In genomic region chr11:66958956-66959274, GRCh38 we compare ENCODE assay signal across 1 cellular context.
TF ChIP-seq lines count a peak whose summit lies in the region.

No MANE protein-coding gene starts in this region.

TF ChIP-seq in GM12878, 131 proteins besides CTCF, POLR2A, EP300 and RAD21 (continued from another document):
- TF ChIP-seq E2F4 (IDR thresholded peaks at IDR 0.05; ENCODE audit: low read depth, low read length) (no peak), POLR2AphosphoS5 (IDR thresholded peaks at IDR 0.05; ENCODE audit: low read length) (no peak), SUPT20H (IDR thresholded peaks at IDR 0.05; ENCODE audit: borderline replicate concordance, control insufficient read depth, low read depth, low read length) (no peak), ZBTB11 (CRISPR knock-in tag; IDR thresholded peaks at IDR 0.05) (no peak), TAF1 (IDR thresholded peaks at IDR 0.05; ENCODE audit: borderline replicate concordance, low read depth, low read length) (no peak), ZBTB33 (IDR thresholded peaks at IDR 0.05) (no peak), FOS (IDR thresholded peaks at IDR 0.05; ENCODE audit: borderline replicate concordance, extremely low read depth, insufficient read length) (no peak), NR2F1 (conservative IDR thresholded peaks at IDR 0.05) (no peak)
